Comparison of ENCODE assay signal across 15 cellular contexts in genomic region chr1:82090104-82090503, GRCh38.
DNase-seq lines count a peak whose midpoint lies in the region; TF ChIP-seq lines count a peak whose summit lies in the region.
"Had no signal": no experiment of that assay in that cellular context is flagged by ENCODE, and none has a peak within 500 bp of the region (broad histone marks: within the 10 kb centered on the region; RNA-seq: fewer than 3 reads in every experiment).

No MANE protein-coding gene starts in this region.

- H3K9me3 Mint-ChIP-seq in activated CD4-positive, alpha-beta memory T cell treated with anti-CD3 and anti-CD28 coated beads for 36 hours = no peaks in the 10 kb centered on the region

- DNase-seq in DMS 273 (lab: John Stamatoyannopoulos, UW; ENCODE audit: unreplicated experiment) (peak; percentile 11), DMS 273 treated with DMSO at 0.1 percent for 48 hours (lab: John Stamatoyannopoulos, UW) (no peak), OCI-LY7 (ENCODE audit: low spot score) (no peak), fibroblast of gingiva (ENCODE audit: low read depth) (peak; percentile 4), renal cortical epithelial cell (ENCODE audit: low read depth) (peak; percentile 12), posterior vena cava (ENCODE audit: low spot score) (no peak), HCEC 1CT (no peak)
- DNase-seq in activated CD4-positive, alpha-beta memory T cell treated with anti-CD3 and anti-CD28 coated beads for 36 hours = no peak
- DNase-seq: 8988T; activated CD8-positive, alpha-beta memory T cell treated with anti-CD3 and anti-CD28 coated beads, Interleukin-2, amount 10 ng/mL, durations not matched to agents 7 days and 5 days; GDM1; left cardiac atrium; T-helper 9 cell; transverse colon had no signal

- H3K9me3 ChIP-seq in OCI-LY7 (ENCODE audit: low read length) = no peaks in the 10 kb centered on the region
- H3K9me3 ChIP-seq: transverse colon had no signal

- POLR2A ChIA-PET in OCI-LY7 (lab: Charles Lee) = interaction anchor here (0.6 to 1.0 kb wide), 2 partner anchors 31 to 34 kb away, joined by 3 read pairs; no protein-coding TSS in a partner anchor
- POLR2A ChIA-PET in activated CD4-positive, alpha-beta memory T cell treated with anti-CD3 and anti-CD28 coated beads for 36 hours (lab: Charles Lee) = no interaction called here

- no peak overlapping the region for H3K4me3 Mint-ChIP-seq in activated CD4-positive, alpha-beta memory T cell treated with anti-CD3 and anti-CD28 coated beads for 36 hours
- H3K4me3 Mint-ChIP-seq: activated CD8-positive, alpha-beta memory T cell treated with anti-CD3 and anti-CD28 coated beads, Interleukin-2, amount 10 ng/mL, durations not matched to agents 7 days and 5 days had no signal

- H3K27me3 Mint-ChIP-seq in activated CD4-positive, alpha-beta memory T cell treated with anti-CD3 and anti-CD28 coated beads for 36 hours = no peaks in the 10 kb centered on the region
- H3K27me3 Mint-ChIP-seq: activated CD8-positive, alpha-beta memory T cell treated with anti-CD3 and anti-CD28 coated beads, Interleukin-2, amount 10 ng/mL, durations not matched to agents 7 days and 5 days had no signal

- no peaks in the 10 kb centered on the region for H3K36me3 Mint-ChIP-seq in activated CD4-positive, alpha-beta memory T cell treated with anti-CD3 and anti-CD28 coated beads for 36 hours
- H3K36me3 Mint-ChIP-seq: activated CD8-positive, alpha-beta memory T cell treated with anti-CD3 and anti-CD28 coated beads, Interleukin-2, amount 10 ng/mL, durations not matched to agents 7 days and 5 days had no signal

- H3K4me1 ChIP-seq in OCI-LY7 (ENCODE audit: insufficient read depth, low read length, poor library complexity, severe bottlenecking) = no peaks in the 10 kb centered on the region
- H3K4me1 ChIP-seq: transverse colon had no signal

- H3K4me3 ChIP-seq in OCI-LY7 (ENCODE audit: low read depth, low read length, poor library complexity, severe bottlenecking) = no peak overlapping the region
- H3K4me3 ChIP-seq: transverse colon had no signal

- H3K4me2 ChIP-seq in OCI-LY7 (ENCODE audit: low read length) = no peak overlapping the region

- H3K9me2 ChIP-seq in OCI-LY7 (ENCODE audit: insufficient read depth, low read length) = no peaks in the 10 kb centered on the region

- intact Hi-C loops in OCI-LY7 (cut with micrococcal nuclease; ENCODE audit: unreplicated experiment) (no loop called here), posterior vena cava (cut with DNase I) (loop anchor here in 1 of 2 donors (2.0 kb wide), 1 partner anchor 79 kb away; no protein-coding TSS in a partner anchor)
- intact Hi-C loops in activated CD4-positive, alpha-beta memory T cell treated with anti-CD3 and anti-CD28 coated beads for 36 hours (cut with micrococcal nuclease) = no loop called here

- no peaks in the 10 kb centered on the region for H3K4me1 Mint-ChIP-seq in activated CD4-positive, alpha-beta memory T cell treated with anti-CD3 and anti-CD28 coated beads for 36 hours (ENCODE audit: low read depth)
- H3K4me1 Mint-ChIP-seq: activated CD8-positive, alpha-beta memory T cell treated with anti-CD3 and anti-CD28 coated beads, Interleukin-2, amount 10 ng/mL, durations not matched to agents 7 days and 5 days had no signal

- no TSS peak for BruUV-seq in OCI-LY7 (replicated peaks; lab: Mats Ljungman, UMichigan)

- CTCF ChIA-PET in OCI-LY7 (lab: Charles Lee; ENCODE audit: unreplicated experiment) = no interaction called here
- CTCF ChIA-PET in activated CD4-positive, alpha-beta memory T cell treated with anti-CD3 and anti-CD28 coated beads for 36 hours (lab: Charles Lee) = interaction anchor here (1.3 kb wide), 1 partner anchor 12 kb away, joined by 4 read pairs; no protein-coding TSS in a partner anchor

- no peak overlapping the region for H3K27ac ChIP-seq in OCI-LY7 (ENCODE audit: low read depth, low read length, poor library complexity, severe bottlenecking)
- H3K27ac ChIP-seq: epithelial cell of prostate, transverse colon had no signal

- no peak overlapping the region for H2AFZ ChIP-seq in OCI-LY7 (ENCODE audit: low read length)

- H3K36me3 ChIP-seq in OCI-LY7 (ENCODE audit: insufficient read depth, low read length) = no peaks in the 10 kb centered on the region
- H3K36me3 ChIP-seq: transverse colon had no signal

- H3K27ac Mint-ChIP-seq in activated CD4-positive, alpha-beta memory T cell treated with anti-CD3 and anti-CD28 coated beads for 36 hours = no peak overlapping the region
- H3K27ac Mint-ChIP-seq: activated CD8-positive, alpha-beta memory T cell treated with anti-CD3 and anti-CD28 coated beads, Interleukin-2, amount 10 ng/mL, durations not matched to agents 7 days and 5 days had no signal

- no peaks in the 10 kb centered on the region for H3K79me2 ChIP-seq in OCI-LY7 (ENCODE audit: insufficient read depth, low read depth, low read length)

- no peaks in the 10 kb centered on the region for H4K20me1 ChIP-seq in OCI-LY7 (ENCODE audit: insufficient read depth, low read length)

- TF ChIP-seq CTCF in OCI-LY7 (conservative IDR thresholded peaks at IDR 0.05; ENCODE audit: low read length) = peak; percentile 64

Comparison
In these comparisons a context has a peak if more than half of its experiments do, and no peak if none do; other contexts are left out.
1. DNase-seq: peak in DMS 273 (single experiment), fibroblast of gingiva (single experiment) and renal cortical epithelial cell (single experiment); none in DMS 273 treated with DMSO at 0.1 percent for 48 hours (single experiment), OCI-LY7 (single experiment), activated CD4-positive, alpha-beta memory T cell treated with anti-CD3 and anti-CD28 coated beads for 36 hours (single experiment), posterior vena cava (single experiment) and HCEC 1CT (single experiment).